In genomic region chr2:13091463-13091862, GRCh38 we compare ENCODE assay signal across 16 cellular contexts.
"Had no signal": no experiment of that assay in that cellular context is flagged by ENCODE, and none has a peak within 500 bp of the region (broad histone marks: within the 10 kb centered on the region; RNA-seq: fewer than 3 reads in every experiment).

No MANE protein-coding gene starts in this region.

- H2AFZ ChIP-seq: neural progenitor cell had no signal

- H3K4me1 ChIP-seq: neural progenitor cell, suprapubic skin, transverse colon, uterus had no signal

- DNase-seq: activated B cell treated with CpG ODN at 0.5 μM for 24 hours; activated CD4-positive, alpha-beta memory T cell treated with anti-CD3 and anti-CD28 coated beads for 36 hours; activated CD4-positive, alpha-beta T cell treated with anti-CD3 and anti-CD28 coated beads for 4 hours; activated naive CD8-positive, alpha-beta T cell treated with anti-CD3 and anti-CD28 coated beads for 36 hours; effector CD4-positive, alpha-beta T cell; naive thymus-derived CD4-positive, alpha-beta T cell; stimulated activated CD4-positive, alpha-beta T cell treated with anti-CD3 and anti-CD28 coated beads, Interleukin-2, amount 100 ng/mL, for 24 hours; stimulated activated naive CD8-positive, alpha-beta T cell treated with anti-CD3 and anti-CD28 coated beads, Interleukin-15, Interleukin-2, amounts not matched to agents 100 U/mL and 50 U/mL, for 24 hours; T-helper 2 cell; transverse colon; uterus had no signal

- H3K27me3 ChIP-seq: neural progenitor cell, suprapubic skin, transverse colon, uterus had no signal

- H3K4me2 ChIP-seq: neural progenitor cell had no signal

- H3K9ac ChIP-seq: neural progenitor cell had no signal

- ATAC-seq: esophagus mucosa; naive thymus-derived CD4-positive, alpha-beta T cell; stimulated activated naive CD8-positive, alpha-beta T cell treated with anti-CD3 and anti-CD28 coated beads, Interleukin-15, Interleukin-2, amounts not matched to agents 100 U/mL and 50 U/mL, for 24 hours had no signal

- H3K27ac Mint-ChIP-seq: activated B cell treated with CpG ODN at 0.5 μM for 24 hours; activated CD4-positive, alpha-beta memory T cell treated with anti-CD3 and anti-CD28 coated beads for 36 hours; activated naive CD8-positive, alpha-beta T cell treated with anti-CD3 and anti-CD28 coated beads for 36 hours; memory B cell; naive thymus-derived CD4-positive, alpha-beta T cell; neural progenitor cell; progenitor cell of endocrine pancreas had no signal

- H3K36me3 Mint-ChIP-seq: activated CD4-positive, alpha-beta memory T cell treated with anti-CD3 and anti-CD28 coated beads for 36 hours; activated naive CD8-positive, alpha-beta T cell treated with anti-CD3 and anti-CD28 coated beads for 36 hours; memory B cell; naive thymus-derived CD4-positive, alpha-beta T cell; neural progenitor cell had no signal

- H3K9me3 Mint-ChIP-seq: activated B cell treated with CpG ODN at 0.5 μM for 24 hours; activated CD4-positive, alpha-beta memory T cell treated with anti-CD3 and anti-CD28 coated beads for 36 hours; activated naive CD8-positive, alpha-beta T cell treated with anti-CD3 and anti-CD28 coated beads for 36 hours; memory B cell; naive thymus-derived CD4-positive, alpha-beta T cell; neural progenitor cell had no signal

- H3K27ac ChIP-seq: neural progenitor cell, suprapubic skin, transverse colon, uterus had no signal

- H3K4me3 Mint-ChIP-seq: activated B cell treated with CpG ODN at 0.5 μM for 24 hours; activated CD4-positive, alpha-beta memory T cell treated with anti-CD3 and anti-CD28 coated beads for 36 hours; activated naive CD8-positive, alpha-beta T cell treated with anti-CD3 and anti-CD28 coated beads for 36 hours; memory B cell; naive thymus-derived CD4-positive, alpha-beta T cell; neural progenitor cell had no signal

- H3K9me3 ChIP-seq: suprapubic skin, transverse colon, uterus had no signal

- H3K4me3 ChIP-seq: neural progenitor cell, suprapubic skin, transverse colon, uterus had no signal

- H3K36me3 ChIP-seq: neural progenitor cell, suprapubic skin, transverse colon, uterus had no signal

- H3K4me1 Mint-ChIP-seq: activated B cell treated with CpG ODN at 0.5 μM for 24 hours; activated naive CD8-positive, alpha-beta T cell treated with anti-CD3 and anti-CD28 coated beads for 36 hours; memory B cell; naive thymus-derived CD4-positive, alpha-beta T cell had no signal
